In the genomic region with DNA sequence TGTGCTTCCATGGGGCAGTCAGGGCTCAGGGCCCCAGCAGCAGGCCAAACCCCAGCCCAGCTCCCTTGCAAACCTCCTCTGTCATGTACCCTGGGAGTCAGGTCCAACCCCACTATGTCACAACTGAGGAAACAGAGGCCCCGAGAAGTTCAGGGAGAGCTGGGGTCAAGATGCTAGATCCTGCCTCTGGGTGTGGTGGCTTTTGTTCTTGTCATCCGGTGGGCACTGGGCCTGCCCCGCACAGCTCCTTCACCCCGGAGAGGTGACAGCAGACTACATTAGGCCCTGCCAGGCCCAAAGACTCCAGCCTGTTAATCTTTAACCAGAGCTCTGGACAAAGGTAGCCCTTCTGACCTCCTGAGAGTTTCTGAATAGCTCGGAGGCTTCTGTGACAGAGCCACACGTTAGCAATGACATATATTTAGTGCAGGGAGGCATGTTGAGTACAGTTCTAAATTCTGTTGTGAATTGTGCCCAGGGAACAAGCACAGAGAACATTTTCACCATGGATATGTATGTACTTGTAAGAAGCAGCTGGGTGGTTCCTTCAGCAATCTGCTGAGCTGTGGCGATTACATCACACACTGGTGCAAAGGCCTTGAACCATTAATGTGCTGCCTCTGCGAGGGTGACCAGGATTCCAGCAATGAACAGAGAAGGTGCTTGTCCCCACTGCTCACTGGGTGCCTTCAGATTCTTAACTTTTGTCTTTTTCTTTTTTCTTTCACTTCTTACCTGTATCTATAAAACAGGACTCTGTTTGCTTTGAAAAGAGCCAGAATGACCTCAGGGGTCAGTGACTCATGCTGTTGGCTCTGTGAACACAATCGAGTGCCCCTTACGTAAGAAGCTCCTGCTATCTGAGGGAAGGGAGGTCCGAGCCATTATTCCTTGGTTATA, we compare ENCODE assay signal across 8 cellular contexts.
DNase-seq lines count a peak whose midpoint lies in the region; ATAC-seq and TF ChIP-seq lines count a peak whose summit lies in the region.

No MANE protein-coding gene starts in this region.

- no peaks in the 10 kb centered on the region for H3K9me2 ChIP-seq in HCT116 (ENCODE audit: insufficient read depth)

- intact Hi-C loops in HCT116 (cut with micrococcal nuclease) (loop anchor here (10.0 kb wide), 1 partner anchor 387 kb away; no protein-coding TSS in a partner anchor), sigmoid colon (cut with DNase I) (no loop called here)

- H3K27ac Mint-ChIP-seq in effector memory CD8-positive, alpha-beta T cell: peak overlapping the region in 1 of 2 donors; percentile 75

- ATAC-seq in HCT116 (peak; percentile 76), GM21526 (IDR thresholded peaks at IDR 0.05; ENCODE audit: low FRiP score, unreplicated experiment) (no peak)
- no peak for ATAC-seq in effector memory CD8-positive, alpha-beta T cell (replicated peaks)

- RAD21 ChIA-PET in HCT116 (lab: Charles Lee; ENCODE audit: low non-redundant PET in 1 of 2, low total read pairs in 2 of 2, uncharacterized antibody in 2 of 2, unreplicated experiment in 2 of 2): interaction anchor here in 1 of 2 experiments (0.7 kb wide), 1 partner anchor 126 kb away, joined by 3 read pairs; no protein-coding TSS in a partner anchor

- WGBS in sigmoid colon, 2 donors: 13 to 58% methylated on average over 11 of the region's 11 CpGs

- POLR2A ChIA-PET in HCT116 (lab: Charles Lee): interaction anchor here (1.0 to 1.1 kb wide), 3 partner anchors 8 to 10 kb away, joined by 3 to 4 read pairs (median 3); no protein-coding TSS in a partner anchor

- H3K4me1 ChIP-seq in HCT116 (ENCODE audit: control insufficient read depth in 1 of 2, insufficient read depth in 2 of 2, low read length in 2 of 2) (peaks cover 52 to 54% of the 10 kb centered on the region in 2 experiments), sigmoid colon (peaks cover 0 to 32% (median 27%) of the 10 kb centered on the region in 4 donors)

- peak overlapping the region; percentile 1 to 32; a peak in 2 of 4 replicates for H3K4me3 ChIP-seq in HCT116 (replicated peaks in 1 of 2; ENCODE audit: low read depth in 1 of 2, low read length in 2 of 2)
- H3K4me3 ChIP-seq in fibroblast of villous mesenchyme (ENCODE audit: low read depth, low read length): no peak overlapping the region
- no peak overlapping the region for H3K4me3 ChIP-seq in sigmoid colon

- peak overlapping the region; percentile 66 for H3K4me2 ChIP-seq in HCT116 (ENCODE audit: low read length)

- H3K27me3 ChIP-seq in HCT116 (ENCODE audit: insufficient read depth, low read length): no peaks in the 10 kb centered on the region; the same call in 1 of the 2 replicates
- H3K27me3 ChIP-seq in sigmoid colon: no peaks in the 10 kb centered on the region

- no peak overlapping the region for H3K4me3 Mint-ChIP-seq in effector memory CD8-positive, alpha-beta T cell

- H3K36me3 Mint-ChIP-seq in effector memory CD8-positive, alpha-beta T cell (ENCODE audit: insufficient read depth): no peaks in the 10 kb centered on the region

- TF ChIP-seq POLR2A in HCT116 (IDR thresholded peaks at IDR 0.05; ENCODE audit: borderline replicate concordance, extremely low read depth, insufficient read depth, insufficient read length): no peak
- no peak for TF ChIP-seq POLR2A in sigmoid colon (IDR thresholded peaks at IDR 0.05)

- peaks cover 0 to 2% of the 10 kb centered on the region in 2 donors for H3K4me1 Mint-ChIP-seq in effector memory CD8-positive, alpha-beta T cell (ENCODE audit: low read depth in 2 of 2)

- peak overlapping the region; percentile 50 for H2AFZ ChIP-seq in HCT116 (ENCODE audit: low read depth, low read length, poor library complexity, severe bottlenecking)

- no peaks in the 10 kb centered on the region for H3K79me2 ChIP-seq in HCT116 (ENCODE audit: insufficient read depth, low read length)

- TF ChIP-seq RAD21 in HCT116 (IDR thresholded peaks at IDR 0.05; ENCODE audit: low read depth): no peak

- H3K9me3 Mint-ChIP-seq in effector memory CD8-positive, alpha-beta T cell: peaks cover 0 to 3% of the 10 kb centered on the region in 2 donors

- BruUV-seq in HCT116 (replicated peaks; lab: Mats Ljungman, UMichigan): no TSS peak

- CTCF ChIA-PET in HCT116 (lab: Charles Lee): interaction anchor here (1.3 kb wide), 1 partner anchor 147 kb away, joined by 3 read pairs; no protein-coding TSS in a partner anchor

- TF ChIP-seq CTCF in AG09319 (IDR thresholded peaks at IDR 0.05; ENCODE audit: low read depth, low read length) (no peak), HCT116 (IDR thresholded peaks at IDR 0.05 in 2 of 3, conservative IDR thresholded peaks at IDR 0.05 in 1 of 3; ENCODE audit: borderline replicate concordance in 1 of 3, insufficient read depth in 1 of 3, low read depth in 2 of 3, low read length in 2 of 3) (no peak), fibroblast of villous mesenchyme (IDR thresholded peaks at IDR 0.05; ENCODE audit: insufficient read depth, low read depth, low read length) (no peak), sigmoid colon (IDR thresholded peaks at IDR 0.05) (no peak)

- DNase-seq in AG09319 (ENCODE audit: extremely low read depth, low read depth) (peak; percentile 52), HCT116 (ENCODE audit: low read depth, low spot score) (peak; percentile 81), RKO (ENCODE audit: low spot score) (peak; percentile 18), fibroblast of villous mesenchyme (ENCODE audit: low read depth) (peak; percentile 97), sigmoid colon (peak; percentile 79)
- no peak for DNase-seq in activated CD4-positive, alpha-beta T cell treated with anti-CD3 and anti-CD28 coated beads for 48 hours
- DNase-seq in effector memory CD8-positive, alpha-beta T cell: no peak

- TF ChIP-seq EP300 in sigmoid colon (IDR thresholded peaks at IDR 0.05): no peak

- H3K27me3 Mint-ChIP-seq in effector memory CD8-positive, alpha-beta T cell: peaks cover 9 to 24% of the 10 kb centered on the region in 2 donors

- H3K9me3 ChIP-seq in HCT116 (ENCODE audit: control insufficient read depth in 1 of 2, insufficient read depth in 1 of 2, low read depth in 1 of 2, low read length in 2 of 2) (no peaks in the 10 kb centered on the region), sigmoid colon (peaks cover 0 to 4% (median 0%) of the 10 kb centered on the region in 4 donors)

- H3K9ac ChIP-seq in HCT116 (ENCODE audit: low read length): peak overlapping the region; percentile 29

- peak overlapping the region; percentile 68 for H3K27ac ChIP-seq in HCT116 (ENCODE audit: low read depth, low read length)
- H3K27ac ChIP-seq in sigmoid colon: peak overlapping the region; percentile 56 to 67 (median 66)

- no peaks in the 10 kb centered on the region for H3K36me3 ChIP-seq in HCT116 (ENCODE audit: control insufficient read depth in 1 of 2, insufficient read depth in 2 of 2, low read length in 2 of 2)
- no peaks in the 10 kb centered on the region for H3K36me3 ChIP-seq in sigmoid colon

- no peaks in the 10 kb centered on the region for H4K20me1 ChIP-seq in HCT116 (ENCODE audit: insufficient read depth)

TF ChIP-seq in HCT116, 20 proteins besides CTCF, POLR2A, EP300 and RAD21 (continues in another document):
- TF ChIP-seq, protein P1, sequence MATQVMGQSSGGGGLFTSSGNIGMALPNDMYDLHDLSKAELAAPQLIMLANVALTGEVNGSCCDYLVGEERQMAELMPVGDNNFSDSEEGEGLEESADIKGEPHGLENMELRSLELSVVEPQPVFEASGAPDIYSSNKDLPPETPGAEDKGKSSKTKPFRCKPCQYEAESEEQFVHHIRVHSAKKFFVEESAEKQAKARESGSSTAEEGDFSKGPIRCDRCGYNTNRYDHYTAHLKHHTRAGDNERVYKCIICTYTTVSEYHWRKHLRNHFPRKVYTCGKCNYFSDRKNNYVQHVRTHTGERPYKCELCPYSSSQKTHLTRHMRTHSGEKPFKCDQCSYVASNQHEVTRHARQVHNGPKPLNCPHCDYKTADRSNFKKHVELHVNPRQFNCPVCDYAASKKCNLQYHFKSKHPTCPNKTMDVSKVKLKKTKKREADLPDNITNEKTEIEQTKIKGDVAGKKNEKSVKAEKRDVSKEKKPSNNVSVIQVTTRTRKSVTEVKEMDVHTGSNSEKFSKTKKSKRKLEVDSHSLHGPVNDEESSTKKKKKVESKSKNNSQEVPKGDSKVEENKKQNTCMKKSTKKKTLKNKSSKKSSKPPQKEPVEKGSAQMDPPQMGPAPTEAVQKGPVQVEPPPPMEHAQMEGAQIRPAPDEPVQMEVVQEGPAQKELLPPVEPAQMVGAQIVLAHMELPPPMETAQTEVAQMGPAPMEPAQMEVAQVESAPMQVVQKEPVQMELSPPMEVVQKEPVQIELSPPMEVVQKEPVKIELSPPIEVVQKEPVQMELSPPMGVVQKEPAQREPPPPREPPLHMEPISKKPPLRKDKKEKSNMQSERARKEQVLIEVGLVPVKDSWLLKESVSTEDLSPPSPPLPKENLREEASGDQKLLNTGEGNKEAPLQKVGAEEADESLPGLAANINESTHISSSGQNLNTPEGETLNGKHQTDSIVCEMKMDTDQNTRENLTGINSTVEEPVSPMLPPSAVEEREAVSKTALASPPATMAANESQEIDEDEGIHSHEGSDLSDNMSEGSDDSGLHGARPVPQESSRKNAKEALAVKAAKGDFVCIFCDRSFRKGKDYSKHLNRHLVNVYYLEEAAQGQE (IDR thresholded peaks at IDR 0.05; ENCODE audit: low read depth): no peak
- TF ChIP-seq SP1 (IDR thresholded peaks at IDR 0.05; ENCODE audit: low read depth) (peak; percentile 53), CEBPB (IDR thresholded peaks at IDR 0.05; ENCODE audit: low read depth) (peak; percentile 93), SRF (IDR thresholded peaks at IDR 0.05; ENCODE audit: low read depth) (no peak), EZH2phosphoT487 (IDR thresholded peaks at IDR 0.05; ENCODE audit: borderline replicate concordance) (no peak), FOSL1 (IDR thresholded peaks at IDR 0.05; ENCODE audit: low read depth) (peak; percentile 87), POLR2AphosphoS5 (IDR thresholded peaks at IDR 0.05; ENCODE audit: low read depth, low read length) (0 out of 2 replicates have a peak, but pooled peaks have one; percentile 23), JUND (IDR thresholded peaks at IDR 0.05) (peak; percentile 93), CBX3 (IDR thresholded peaks at IDR 0.05; ENCODE audit: low read depth) (peak; percentile 86; the same call in 1 of the 2 replicates), YY1 (IDR thresholded peaks at IDR 0.05; ENCODE audit: extremely low read depth, insufficient replicate concordance, low read depth, low read length) (no peak)

Comparison
In these comparisons a context has a peak if more than half of its experiments do, and no peak if none do; other contexts are left out.
1. DNase-seq: peak in AG09319 (single experiment), HCT116 (single experiment), RKO (single experiment), fibroblast of villous mesenchyme (single experiment) and sigmoid colon (single experiment); none in activated CD4-positive, alpha-beta T cell treated with anti-CD3 and anti-CD28 coated beads for 48 hours (single experiment) and effector memory CD8-positive, alpha-beta T cell (0 of 3).
2. H3K4me3 ChIP-seq: peak in HCT116 (2 of 2); none in fibroblast of villous mesenchyme (single experiment) and sigmoid colon (0 of 4).